Comparison of ENCODE assay signal across 8 cellular contexts in genomic region chrX:48958635-48959094, GRCh38. TPM values are rescaled to one million over a fixed set of nuclear protein-coding genes. Genes with fewer than 3 reads are reported as not detected.
DNase-seq lines count a peak whose midpoint lies in the region; ATAC-seq, FAIRE-seq and TF ChIP-seq lines count a peak whose summit lies in the region.

No MANE protein-coding gene starts in this region.

- no peaks in the 10 kb centered on the region for H3K9me3 ChIP-seq in OCI-LY7 (ENCODE audit: low read length)

- no TSS peak for BruUV-seq in OCI-LY7 (replicated peaks; lab: Mats Ljungman, UMichigan)

- FAIRE-seq in islet of Langerhans (lab: Jason Lieb, UNC): peak; percentile 13

- H3K4me2 ChIP-seq in OCI-LY7 (ENCODE audit: low read length): peak overlapping the region; percentile 86

- H4K20me1 ChIP-seq in OCI-LY7 (ENCODE audit: insufficient read depth, low read length): no peaks in the 10 kb centered on the region

- DNase-seq in NCI-H1105 treated with DMSO at 0.1 percent for 48 hours (lab: John Stamatoyannopoulos, UW) (peak; percentile 22), NCI-H1105 (lab: John Stamatoyannopoulos, UW) (no peak), OCI-LY7 (ENCODE audit: low spot score) (no peak), ecto neural progenitor cell (ENCODE audit: low spot score) (no peak)
- DNase-seq in stimulated activated CD8-positive, alpha-beta memory T cell treated with anti-CD3 and anti-CD28 coated beads, Interleukin-4, amount 100 ng/mL, for 48 hours: peak; percentile 37

- peak overlapping the region; percentile 91 for H3K4me3 ChIP-seq in OCI-LY7 (ENCODE audit: low read depth, low read length, poor library complexity, severe bottlenecking)

- H3K79me2 ChIP-seq in OCI-LY7 (ENCODE audit: insufficient read depth, low read depth, low read length): peaks cover 40% of the 10 kb centered on the region

- peaks cover 26% of the 10 kb centered on the region for H3K36me3 ChIP-seq in OCI-LY7 (ENCODE audit: insufficient read depth, low read length)

- no peak overlapping the region for H2AFZ ChIP-seq in OCI-LY7 (ENCODE audit: low read length)

- peak overlapping the region; percentile 95 to 100 (median 99) for H3K4me3 Mint-ChIP-seq in brain

- intact Hi-C loops in OCI-LY7 (cut with micrococcal nuclease; ENCODE audit: unreplicated experiment): loop anchor here (5.0 kb wide), 2 partner anchors 41 to 221 kb away; partner anchors contain the start of gene PIM2

- H3K27ac ChIP-seq in OCI-LY7 (ENCODE audit: low read depth, low read length, poor library complexity, severe bottlenecking): peak overlapping the region; percentile 93

- H3K36me3 Mint-ChIP-seq in brain: peaks cover 12% of the 10 kb centered on the region

- CTCF ChIA-PET in OCI-LY7 (lab: Charles Lee; ENCODE audit: unreplicated experiment): no interaction called here

- no peak for TF ChIP-seq CTCF in OCI-LY7 (conservative IDR thresholded peaks at IDR 0.05; ENCODE audit: low read length)
- TF ChIP-seq CTCF in brain (conservative IDR thresholded peaks at IDR 0.05): no peak

- H3K4me1 ChIP-seq in OCI-LY7 (ENCODE audit: insufficient read depth, low read length, poor library complexity, severe bottlenecking): peaks cover 62% of the 10 kb centered on the region

- H3K27ac Mint-ChIP-seq in brain: peak overlapping the region; percentile 96 to 100 (median 99)

- peaks cover 0 to 6% (median 0%) of the 10 kb centered on the region in 5 experiments for H3K9me3 Mint-ChIP-seq in brain

- POLR2A ChIA-PET in OCI-LY7 (lab: Charles Lee): interaction anchor here (0.6 to 2.0 kb wide), 9 partner anchors 10 to 126 kb away, joined by 3 to 5 read pairs (median 3); no protein-coding TSS in a partner anchor

- H3K9me2 ChIP-seq in OCI-LY7 (ENCODE audit: insufficient read depth, low read length): no peaks in the 10 kb centered on the region

- ATAC-seq in GM21529 (IDR thresholded peaks at IDR 0.05; ENCODE audit: unreplicated experiment): no peak

- H3K4me1 Mint-ChIP-seq in brain: peaks cover 37% of the 10 kb centered on the region

- H3K27me3 Mint-ChIP-seq in brain: peaks cover 8% of the 10 kb centered on the region

RNA-seq across cellular contexts. Expression of gene OTUD5, which starts 1.3 kb away (rescaled TPM):
- 33.3 and 38.5 TPM in 2 replicates for total RNA-seq in OCI-LY7 (2014; rRNA removed; shearing (Covaris generic))
- 51.7 and 55.7 TPM in 2 replicates for total RNA-seq in OCI-LY7 (2022)
- 77.5 TPM for polyA plus RNA-seq in brain (ENCODE audit: insufficient read depth, low read depth, low replicate concordance)

RNA-seq across cellular contexts. Expression of gene KCND1, which starts 13.0 kb away (rescaled TPM):
- 4.0 and 7.6 TPM in 2 replicates for total RNA-seq in OCI-LY7 (2014; rRNA removed; shearing (Covaris generic))
- 8.8 and 13.6 TPM in 2 replicates for total RNA-seq in OCI-LY7 (2022)
- polyA plus RNA-seq in brain (ENCODE audit: insufficient read depth, low read depth, low replicate concordance): 1.6 TPM

RNA-seq across cellular contexts. Expression of gene PIM2, which starts 39.8 kb away (rescaled TPM):
- 41.7 and 60.3 TPM in 2 replicates for total RNA-seq in OCI-LY7 (2014; rRNA removed; shearing (Covaris generic))
- 146 and 148 TPM in 2 replicates for total RNA-seq in OCI-LY7 (2022)
- 15.6 TPM for polyA plus RNA-seq in brain (ENCODE audit: insufficient read depth, low read depth, low replicate concordance)

RNA-seq across cellular contexts. Expression of gene GRIPAP1, which starts 43.4 kb away (rescaled TPM):
- total RNA-seq in OCI-LY7 (2014; rRNA removed; shearing (Covaris generic)): 27.5 and 42.7 TPM in 2 replicates
- total RNA-seq in OCI-LY7 (2022): 95.9 and 98.3 TPM in 2 replicates
- polyA plus RNA-seq in brain (ENCODE audit: insufficient read depth, low read depth, low replicate concordance): 51.1 TPM

RNA-seq across cellular contexts. Expression of gene SLC35A2, which starts 47.2 kb away (rescaled TPM):
- total RNA-seq in OCI-LY7 (2014; rRNA removed; shearing (Covaris generic)): 7.1 and 9.9 TPM in 2 replicates
- total RNA-seq in OCI-LY7 (2022): 18.4 and 22.2 TPM in 2 replicates
- 22.4 TPM for polyA plus RNA-seq in brain (ENCODE audit: insufficient read depth, low read depth, low replicate concordance)

Comparison
In these comparisons a context has a peak if more than half of its experiments do, and no peak if none do; other contexts are left out.
1. DNase-seq: peak in NCI-H1105 treated with DMSO at 0.1 percent for 48 hours (single experiment) and stimulated activated CD8-positive, alpha-beta memory T cell treated with anti-CD3 and anti-CD28 coated beads, Interleukin-4, amount 100 ng/mL, for 48 hours (single experiment); none in NCI-H1105 (single experiment), OCI-LY7 (single experiment) and ecto neural progenitor cell (single experiment).